ENCODE assay signal across 20 cellular contexts in genomic region chr10:70568781-70569495, GRCh38. TPM values are rescaled to one million over a fixed set of nuclear protein-coding genes. Genes with fewer than 3 reads are reported as not detected.
"Had no signal": no experiment of that assay in that cellular context is flagged by ENCODE, and none has a peak within 500 bp of the region (broad histone marks: within the 10 kb centered on the region; RNA-seq: fewer than 3 reads in every experiment).

No MANE protein-coding gene starts in this region.

- H3K9me3 ChIP-seq: esophagus muscularis mucosa, gastrocnemius medialis, heart right ventricle, psoas muscle, stomach had no signal

- H3K4me3 Mint-ChIP-seq: nephron progenitor cell; stimulated activated naive B cell treated with anti-CD40 and anti-IgM and Interleukin-4, amounts not matched to agents 10 μg/mL and 1 μg/mL and 100 μg/mL, for 72 hours had no signal

- H3K9me3 Mint-ChIP-seq: nephron progenitor cell; stimulated activated naive B cell treated with anti-CD40 and anti-IgM and Interleukin-4, amounts not matched to agents 10 μg/mL and 1 μg/mL and 100 μg/mL, for 72 hours had no signal

- H3K36me3 ChIP-seq: gastrocnemius medialis had no signal

- H3K4me2 ChIP-seq: smooth muscle cell had no signal

- H3K27me3 ChIP-seq: esophagus muscularis mucosa, gastrocnemius medialis, heart right ventricle, stomach had no signal

- H3K4me1 ChIP-seq: gastrocnemius medialis, psoas muscle had no signal

- ATAC-seq: gastrocnemius medialis; heart right ventricle; left ventricle myocardium superior; psoas muscle; stimulated activated naive B cell treated with anti-CD40 and anti-IgM and Interleukin-4, amounts not matched to agents 10 μg/mL and 1 μg/mL and 100 μg/mL, for 72 hours had no signal

- H3K4me3 ChIP-seq: esophagus muscularis mucosa, gastrocnemius medialis, heart right ventricle, lung, psoas muscle, smooth muscle cell, stomach had no signal

- H3K27me3 Mint-ChIP-seq: stimulated activated naive B cell treated with anti-CD40 and anti-IgM and Interleukin-4, amounts not matched to agents 10 μg/mL and 1 μg/mL and 100 μg/mL, for 72 hours had no signal

- H3K27ac ChIP-seq: epithelial cell of prostate, esophagus muscularis mucosa, gastrocnemius medialis, heart right ventricle, psoas muscle, stomach had no signal

- H3K27ac Mint-ChIP-seq: nephron progenitor cell; stimulated activated naive B cell treated with anti-CD40 and anti-IgM and Interleukin-4, amounts not matched to agents 10 μg/mL and 1 μg/mL and 100 μg/mL, for 72 hours had no signal

- DNase-seq: effector memory CD4-positive, alpha-beta T cell; gastrocnemius medialis; heart right ventricle; hypothalamus; islet precursor cell; left ventricle myocardium superior; mesenchymal stem cell; midbrain; nephron progenitor cell; stimulated activated CD4-positive, alpha-beta T cell treated with anti-CD3 and anti-CD28 coated beads, Interleukin-4, amount 100 ng/mL, for 4 hours; stimulated activated naive B cell treated with anti-CD40 and anti-IgM and Interleukin-4, amounts not matched to agents 10 μg/mL and 1 μg/mL and 100 μg/mL, for 72 hours; stomach; substantia nigra; trophoblast cell had no signal

RNA-seq across cellular contexts. Expression of gene PRF1, which starts 33.6 kb away (rescaled TPM):
- total RNA-seq: fibroblast of villous mesenchyme, smooth muscle cell had no signal
